18 cellular contexts compared by ENCODE assay signal in genomic region chr14:55915464-55915863, GRCh38.
A peak's percentile ranks its signal among the peaks of the same experiment; 100 is the strongest.
DNase-seq lines count a peak whose midpoint lies in the region; ATAC-seq, FAIRE-seq and TF ChIP-seq lines count a peak whose summit lies in the region.
"Had no signal": no experiment of that assay in that cellular context is flagged by ENCODE, and none has a peak within 500 bp of the region (broad histone marks: within the 10 kb centered on the region; RNA-seq: fewer than 3 reads in every experiment).

No MANE protein-coding gene starts in this region.

- DNase-seq in DMS53 (lab: John Stamatoyannopoulos, UW) (peak; percentile 30), DMS53 treated with DMSO at 0.1 percent for 48 hours (lab: John Stamatoyannopoulos, UW; ENCODE audit: unreplicated experiment) (no peak), LNCaP clone FGC (ENCODE audit: low read depth) (peak; percentile 8), bronchial epithelial cell (ENCODE audit: low read depth) (no peak), osteoblast (ENCODE audit: insufficient read length, low spot score, missing footprints) (peak; percentile 4), NCI-H774 (lab: John Stamatoyannopoulos, UW) (no peak)
- no peak for DNase-seq in stimulated activated CD4-positive, alpha-beta T cell treated with anti-CD3 and anti-CD28 coated beads, Interleukin-12 subunit alpha, Interleukin-12 subunit beta, amount 100 ng/mL, for 4 hours
- DNase-seq: DMS153, HCEC 1CT, NCI-H1436 treated with DMSO at 0.1 percent for 48 hours, NCI-H446, NCI-H82 had no signal

- peaks cover 25% of the 10 kb centered on the region for H3K4me1 ChIP-seq in osteoblast (ENCODE audit: insufficient read depth, low read length)

- TF ChIP-seq CTCF in LNCaP clone FGC (IDR thresholded peaks at IDR 0.05; ENCODE audit: control insufficient read depth, extremely low read depth, insufficient read depth) (no peak), bronchial epithelial cell (IDR thresholded peaks at IDR 0.05; ENCODE audit: insufficient read depth, low read length, severe bottlenecking) (no peak), osteoblast (IDR thresholded peaks at IDR 0.05; ENCODE audit: extremely low read depth, low read depth, low read length) (no peak)

- no peaks in the 10 kb centered on the region for H3K79me2 ChIP-seq in osteoblast (ENCODE audit: insufficient read depth, low read length)

- peaks cover 10% of the 10 kb centered on the region for H3K27me3 ChIP-seq in bronchial epithelial cell (ENCODE audit: control insufficient read depth, insufficient read depth, low read length)
- peaks cover 6% of the 10 kb centered on the region for H3K27me3 ChIP-seq in osteoblast (ENCODE audit: insufficient read depth, low read length)
- H3K27me3 ChIP-seq: BLaER1 treated with 17β-estradiol and CSF1 and Interleukin-3, amounts not matched to agents 10 nM and 100 nM had no signal

- H3K4me3 ChIP-seq in LNCaP clone FGC (ENCODE audit: low read depth, low read length) (no peak overlapping the region), bronchial epithelial cell (ENCODE audit: low read depth, low read length) (no peak overlapping the region), osteoblast (ENCODE audit: insufficient read depth, low read length) (no peak overlapping the region)
- H3K4me3 ChIP-seq: BLaER1 treated with 17β-estradiol and CSF1 and Interleukin-3, amounts not matched to agents 10 nM and 100 nM had no signal

- H2AFZ ChIP-seq in osteoblast (ENCODE audit: low read length), result no peak overlapping the region

- H3K9me3 ChIP-seq in osteoblast (ENCODE audit: low read depth, low read length), result no peaks in the 10 kb centered on the region

- no peak for ATAC-seq in HG03439 (IDR thresholded peaks at IDR 0.05; ENCODE audit: unreplicated experiment)
- ATAC-seq: Panc1, Right ventricle myocardium inferior had no signal

- H4K20me1 ChIP-seq in osteoblast (ENCODE audit: insufficient read depth, low read length), result no peaks in the 10 kb centered on the region
- H4K20me1 ChIP-seq: BLaER1 treated with 17β-estradiol and CSF1 and Interleukin-3, amounts not matched to agents 10 nM and 100 nM had no signal

- no peaks in the 10 kb centered on the region for H3K36me3 ChIP-seq in bronchial epithelial cell (ENCODE audit: control insufficient read depth, insufficient read depth, low read length)
- H3K36me3 ChIP-seq in osteoblast (ENCODE audit: insufficient read depth, low read length), result no peaks in the 10 kb centered on the region
- H3K36me3 ChIP-seq: BLaER1 treated with 17β-estradiol and CSF1 and Interleukin-3, amounts not matched to agents 10 nM and 100 nM had no signal

- peak; percentile 7 for FAIRE-seq in bronchial epithelial cell (lab: Jason Lieb, UNC)
- FAIRE-seq: G401.6, GM12891 had no signal

- H3K27ac ChIP-seq in osteoblast (ENCODE audit: low read depth, low read length), result no peak overlapping the region
- H3K27ac ChIP-seq: BLaER1 treated with 17β-estradiol and CSF1 and Interleukin-3, amounts not matched to agents 10 nM and 100 nM had no signal

- H3K4me2 ChIP-seq in osteoblast (ENCODE audit: insufficient read depth, low read length), result no peak overlapping the region
- H3K4me2 ChIP-seq: BLaER1 treated with 17β-estradiol and CSF1 and Interleukin-3, amounts not matched to agents 10 nM and 100 nM had no signal

Comparison
In these comparisons a context has a peak if more than half of its experiments do, and no peak if none do; other contexts are left out.
1. DNase-seq: peak in DMS53 (single experiment), LNCaP clone FGC (single experiment) and osteoblast (single experiment); none in DMS53 treated with DMSO at 0.1 percent for 48 hours (single experiment), bronchial epithelial cell (single experiment), stimulated activated CD4-positive, alpha-beta T cell treated with anti-CD3 and anti-CD28 coated beads, Interleukin-12 subunit alpha, Interleukin-12 subunit beta, amount 100 ng/mL, for 4 hours (single experiment) and NCI-H774 (single experiment).